9 cellular contexts compared by ENCODE assay signal in genomic region chr19:55657004-55657747, GRCh38. TPM values are rescaled to one million over a fixed set of nuclear protein-coding genes. Genes with fewer than 3 reads are reported as not detected.
DNase-seq lines count a peak whose midpoint lies in the region; ATAC-seq, FAIRE-seq and TF ChIP-seq lines count a peak whose summit lies in the region.
"Had no signal": no experiment of that assay in that cellular context is flagged by ENCODE, and none has a peak within 500 bp of the region (broad histone marks: within the 10 kb centered on the region; RNA-seq: fewer than 3 reads in every experiment).

No MANE protein-coding gene starts in this region.

- peaks cover 10 to 29% of the 10 kb centered on the region in 2 donors for H3K4me1 ChIP-seq in kidney (ENCODE audit: control insufficient read depth in 1 of 2, insufficient read depth in 1 of 2, low read depth in 1 of 2, low read length in 2 of 2)

- CTCF ChIA-PET in activated naive CD4-positive, alpha-beta T cell treated with anti-CD3 and anti-CD28 coated beads for 36 hours (lab: Charles Lee), result interaction anchor here (1.0 to 2.4 kb wide), 3 partner anchors 11 to 19 kb away, joined by 3 to 10 read pairs (median 4); no protein-coding TSS in a partner anchor

- H3K27ac Mint-ChIP-seq in activated naive CD4-positive, alpha-beta T cell treated with anti-CD3 and anti-CD28 coated beads for 36 hours, result peak overlapping the region; percentile 96
- H3K27ac Mint-ChIP-seq in activated naive CD4-positive, alpha-beta T cell treated with anti-CD3 and anti-CD28 coated beads, Interleukin-2, amount 50 U/mL, for 24 hours, result peak overlapping the region; percentile 85
- peak overlapping the region; percentile 56 for H3K27ac Mint-ChIP-seq in type B pancreatic cell

- peak overlapping the region; percentile 78 to 87 for H3K4me3 ChIP-seq in kidney (ENCODE audit: low read length in 2 of 2)

- H3K4me1 Mint-ChIP-seq in activated naive CD4-positive, alpha-beta T cell treated with anti-CD3 and anti-CD28 coated beads for 36 hours (ENCODE audit: low read depth), result peaks cover 42% of the 10 kb centered on the region
- peaks cover 42% of the 10 kb centered on the region for H3K4me1 Mint-ChIP-seq in activated naive CD4-positive, alpha-beta T cell treated with anti-CD3 and anti-CD28 coated beads, Interleukin-2, amount 50 U/mL, for 24 hours
- peaks cover 17% of the 10 kb centered on the region for H3K4me1 Mint-ChIP-seq in type B pancreatic cell (ENCODE audit: unreplicated experiment)

- TF ChIP-seq CTCF in kidney (IDR thresholded peaks at IDR 0.05; ENCODE audit: borderline replicate concordance, extremely low read depth, insufficient read depth), result no peak
- no peak for TF ChIP-seq CTCF in type B pancreatic cell (conservative IDR thresholded peaks at IDR 0.05)

- H3K9me3 ChIP-seq in kidney (ENCODE audit: control insufficient read depth in 1 of 2, low read length in 2 of 2), result no peaks in the 10 kb centered on the region

- H3K36me3 Mint-ChIP-seq in activated naive CD4-positive, alpha-beta T cell treated with anti-CD3 and anti-CD28 coated beads for 36 hours (ENCODE audit: low read depth), result peaks cover 33% of the 10 kb centered on the region
- H3K36me3 Mint-ChIP-seq in activated naive CD4-positive, alpha-beta T cell treated with anti-CD3 and anti-CD28 coated beads, Interleukin-2, amount 50 U/mL, for 24 hours, result peaks cover 10% of the 10 kb centered on the region
- H3K36me3 Mint-ChIP-seq in type B pancreatic cell, result peaks cover 13% of the 10 kb centered on the region

- H3K9ac ChIP-seq in kidney (ENCODE audit: low read length in 2 of 2), result peak overlapping the region; percentile 19 to 81

- intact Hi-C loops in activated naive CD4-positive, alpha-beta T cell treated with anti-CD3 and anti-CD28 coated beads for 36 hours (cut with micrococcal nuclease), result loop anchor here (10.0 kb wide), 2 partner anchors 658 to 1192 kb away; partner anchors contain the start of genes LENG9 and ZSCAN5A
- intact Hi-C loops in kidney (cut with DNase I), result no loop called here

- no peak for ATAC-seq in HG03457 (IDR thresholded peaks at IDR 0.05; ENCODE audit: unreplicated experiment)

- peak overlapping the region; percentile 88 for H3K4me3 Mint-ChIP-seq in activated naive CD4-positive, alpha-beta T cell treated with anti-CD3 and anti-CD28 coated beads for 36 hours
- H3K4me3 Mint-ChIP-seq in activated naive CD4-positive, alpha-beta T cell treated with anti-CD3 and anti-CD28 coated beads, Interleukin-2, amount 50 U/mL, for 24 hours, result peak overlapping the region; percentile 93
- peak overlapping the region; percentile 97 for H3K4me3 Mint-ChIP-seq in type B pancreatic cell

- H3K9me3 Mint-ChIP-seq in activated naive CD4-positive, alpha-beta T cell treated with anti-CD3 and anti-CD28 coated beads for 36 hours, result no peaks in the 10 kb centered on the region
- H3K9me3 Mint-ChIP-seq in activated naive CD4-positive, alpha-beta T cell treated with anti-CD3 and anti-CD28 coated beads, Interleukin-2, amount 50 U/mL, for 24 hours, result no peaks in the 10 kb centered on the region
- no peaks in the 10 kb centered on the region for H3K9me3 Mint-ChIP-seq in type B pancreatic cell

- no peak overlapping the region for H3K27ac ChIP-seq in kidney (ENCODE audit: low read depth in 2 of 2, low read length in 2 of 2)

- H3K27me3 Mint-ChIP-seq in activated naive CD4-positive, alpha-beta T cell treated with anti-CD3 and anti-CD28 coated beads for 36 hours (ENCODE audit: low read depth), result no peaks in the 10 kb centered on the region
- H3K27me3 Mint-ChIP-seq in activated naive CD4-positive, alpha-beta T cell treated with anti-CD3 and anti-CD28 coated beads, Interleukin-2, amount 50 U/mL, for 24 hours, result no peaks in the 10 kb centered on the region
- no peaks in the 10 kb centered on the region for H3K27me3 Mint-ChIP-seq in type B pancreatic cell

- peaks cover 5 to 15% of the 10 kb centered on the region in 2 donors for H3K36me3 ChIP-seq in kidney (ENCODE audit: control insufficient read depth in 1 of 2, insufficient read depth in 2 of 2, low read length in 2 of 2)

- FAIRE-seq in kidney (lab: Jason Lieb, UNC), result no peak

- DNase-seq in activated naive CD4-positive, alpha-beta T cell treated with anti-CD3 and anti-CD28 coated beads for 36 hours, result peak; percentile 35
- DNase-seq in activated naive CD4-positive, alpha-beta T cell treated with anti-CD3 and anti-CD28 coated beads, Interleukin-2, amount 50 U/mL, for 16 hours, result no peak
- DNase-seq in kidney (peak; percentile 61), type B pancreatic cell (ENCODE audit: extremely low spot score, unreplicated experiment) (no peak), AML-193 (lab: John Stamatoyannopoulos, UW) (no peak), NCI-H1694 (lab: John Stamatoyannopoulos, UW) (no peak)
- DNase-seq: OCI-M1 had no signal

RNA-seq across cellular contexts. Expression of gene U2AF2, which starts 2.3 kb away (rescaled TPM):
- 100 to 1,000 TPM; 285 to 293 TPM for total RNA-seq in activated naive CD4-positive, alpha-beta T cell treated with anti-CD3 and anti-CD28 coated beads for 36 hours
- total RNA-seq in kidney (161 TPM), type B pancreatic cell (ENCODE audit: low replicate concordance) (170 and 232 TPM in 2 replicates)
- polyA plus RNA-seq in kidney (ENCODE audit: insufficient read depth, low read depth, low replicate concordance), result 54.8 TPM

RNA-seq across cellular contexts. Expression of gene CCDC106, which starts 9.2 kb away (rescaled TPM):
- total RNA-seq in activated naive CD4-positive, alpha-beta T cell treated with anti-CD3 and anti-CD28 coated beads for 36 hours, result 1 to 10 TPM; 4.2 to 4.4 TPM
- total RNA-seq in kidney, result 22.7 TPM
- 51.9 TPM for polyA plus RNA-seq in kidney (ENCODE audit: insufficient read depth, low read depth, low replicate concordance)
- 16.1 and 18.1 TPM in 2 replicates for total RNA-seq in type B pancreatic cell (ENCODE audit: low replicate concordance)

RNA-seq across cellular contexts. Expression of gene ZNF581, which starts 13.7 kb away (rescaled TPM):
- 10 to 100 TPM; 18.0 to 20.7 TPM for total RNA-seq in activated naive CD4-positive, alpha-beta T cell treated with anti-CD3 and anti-CD28 coated beads for 36 hours
- 23.6 TPM for total RNA-seq in kidney
- polyA plus RNA-seq in kidney (ENCODE audit: insufficient read depth, low read depth, low replicate concordance), result 22.0 TPM
- total RNA-seq in type B pancreatic cell (ENCODE audit: low replicate concordance), result 41.3 and 43.1 TPM in 2 replicates

RNA-seq across cellular contexts. Expression of gene ZNF580, which starts 16.4 kb away (rescaled TPM):
- 10 to 100 TPM; 18.1 to 18.7 TPM for total RNA-seq in activated naive CD4-positive, alpha-beta T cell treated with anti-CD3 and anti-CD28 coated beads for 36 hours
- total RNA-seq in kidney (56.8 TPM), type B pancreatic cell (ENCODE audit: low replicate concordance) (28.5 and 37.4 TPM in 2 replicates)
- 47.0 TPM for polyA plus RNA-seq in kidney (ENCODE audit: insufficient read depth, low read depth, low replicate concordance)

RNA-seq across cellular contexts. Expression of gene EPN1, which starts 17.9 kb away (rescaled TPM):
- total RNA-seq in activated naive CD4-positive, alpha-beta T cell treated with anti-CD3 and anti-CD28 coated beads for 36 hours, result 10 to 100 TPM; 23.4 TPM
- total RNA-seq in kidney (145 TPM), type B pancreatic cell (ENCODE audit: low replicate concordance) (121 and 127 TPM in 2 replicates)
- polyA plus RNA-seq in kidney (ENCODE audit: insufficient read depth, low read depth, low replicate concordance), result 138 TPM

Comparison
In these comparisons a context has a peak if more than half of its experiments do, and no peak if none do; other contexts are left out.
1. DNase-seq: peak in activated naive CD4-positive, alpha-beta T cell treated with anti-CD3 and anti-CD28 coated beads for 36 hours (single experiment) and kidney (single experiment); none in activated naive CD4-positive, alpha-beta T cell treated with anti-CD3 and anti-CD28 coated beads, Interleukin-2, amount 50 U/mL, for 16 hours (single experiment), type B pancreatic cell (single experiment), AML-193 (0 of 2) and NCI-H1694 (single experiment).
2. Peak in every context shown above with its lines, with median percentiles within 50 percentile points of each other: H3K27ac Mint-ChIP-seq and H3K4me3 Mint-ChIP-seq.